14 cellular contexts compared by ENCODE assay signal in genomic region chr2:50922506-50922905, GRCh38.
"Had no signal": no experiment of that assay in that cellular context is flagged by ENCODE, and none has a peak within 500 bp of the region (broad histone marks: within the 10 kb centered on the region; RNA-seq: fewer than 3 reads in every experiment).

No MANE protein-coding gene starts in this region.

- H3K27me3 ChIP-seq: gastrocnemius medialis, testis had no signal

- H3K9me3 Mint-ChIP-seq: nephron had no signal

- H3K4me1 ChIP-seq: gastrocnemius medialis, left ventricle myocardium inferior, testis had no signal

- H3K9me3 ChIP-seq: gastrocnemius medialis, left ventricle myocardium inferior, testis had no signal

- H3K27me3 Mint-ChIP-seq: stimulated activated naive CD8-positive, alpha-beta T cell treated with anti-CD3 and anti-CD28 coated beads, Interleukin-15, amount 100 ng/mL, for 72 hours had no signal

- DNase-seq: activated naive CD4-positive, alpha-beta T cell treated with anti-CD3 and anti-CD28 coated beads, Interleukin-2, amount 50 U/mL, for 16 hours; activated T-cell treated with anti-CD3 and anti-CD28 coated beads, Interleukin-2, amount 50 U/mL, for 1 hour; caudate nucleus; cortex of kidney; effector CD8-positive, alpha-beta T cell; gastrocnemius medialis; islet precursor cell; left ventricle myocardium inferior; mesenchymal stem cell; stimulated activated CD4-positive, alpha-beta T cell treated with anti-CD3 and anti-CD28 coated beads, Interleukin-4, amount 100 ng/mL, for 1 hour; stimulated activated naive CD8-positive, alpha-beta T cell treated with anti-CD3 and anti-CD28 coated beads, Interleukin-15, amount 100 ng/mL, for 72 hours; testis had no signal

- H3K36me3 ChIP-seq: gastrocnemius medialis, left ventricle myocardium inferior had no signal

- H3K27ac Mint-ChIP-seq: nephron; stimulated activated naive CD8-positive, alpha-beta T cell treated with anti-CD3 and anti-CD28 coated beads, Interleukin-15, amount 100 ng/mL, for 72 hours had no signal

- H3K27ac ChIP-seq: epithelial cell of prostate, gastrocnemius medialis, left ventricle myocardium inferior, testis had no signal

- H3K4me1 Mint-ChIP-seq: nephron; stimulated activated naive CD8-positive, alpha-beta T cell treated with anti-CD3 and anti-CD28 coated beads, Interleukin-15, amount 100 ng/mL, for 72 hours had no signal

- H3K4me3 Mint-ChIP-seq: nephron; stimulated activated naive CD8-positive, alpha-beta T cell treated with anti-CD3 and anti-CD28 coated beads, Interleukin-15, amount 100 ng/mL, for 72 hours had no signal

- H3K4me3 ChIP-seq: gastrocnemius medialis, left ventricle myocardium inferior, testis had no signal
